ENCODE assay signal across 8 cellular contexts in the genomic region with DNA sequence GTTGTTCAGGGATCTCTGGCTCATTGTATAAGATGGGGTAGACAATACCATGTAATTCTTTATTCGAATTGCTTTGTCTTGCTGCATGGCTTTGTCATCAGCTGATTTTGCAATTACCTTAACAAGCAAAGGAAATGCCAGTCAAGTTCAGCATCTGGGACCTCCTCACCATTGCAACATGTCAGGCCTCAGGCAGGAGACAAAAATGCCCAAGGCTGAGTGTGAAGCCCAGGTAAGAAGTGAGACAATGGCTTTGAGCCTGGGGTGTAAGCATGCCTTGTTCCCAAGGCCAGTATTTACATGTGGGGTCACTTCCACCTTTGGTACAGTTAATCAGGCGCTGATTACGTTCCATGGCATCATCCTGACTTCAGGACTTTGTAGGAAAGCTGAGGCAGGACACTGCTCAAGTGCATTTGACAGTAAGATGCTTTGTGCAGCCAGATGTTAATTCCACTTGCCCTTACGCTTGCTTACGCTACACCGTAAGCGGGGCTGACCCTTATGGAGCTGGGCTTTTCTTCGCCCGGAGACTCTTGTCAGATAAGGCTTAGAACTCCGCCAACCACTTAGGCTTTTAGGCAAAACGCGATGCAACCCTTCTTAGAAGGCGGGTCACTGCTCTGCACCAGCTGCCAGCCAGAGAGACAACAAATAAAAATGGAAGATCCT. TPM values are rescaled to one million over a fixed set of nuclear protein-coding genes. Genes with fewer than 3 reads are reported as not detected.
DNase-seq lines count a peak whose midpoint lies in the region; ATAC-seq and TF ChIP-seq lines count a peak whose summit lies in the region.

No MANE protein-coding gene starts in this region.

- peak overlapping the region; percentile 73 for H3K4me3 ChIP-seq in GM12875 (ENCODE audit: low read depth, low read length)
- H3K4me3 ChIP-seq in NT2/D1 (ENCODE audit: insufficient read length, low read depth): peak overlapping the region; percentile 41
- peak overlapping the region; percentile 82 for H3K4me3 ChIP-seq in endodermal cell (ENCODE audit: low read length)
- H3K4me3 ChIP-seq in neutrophil (ENCODE audit: low read depth in 1 of 2, low read length in 1 of 2): peak overlapping the region; percentile 87 to 100

- TF ChIP-seq CTCF in GM12875 (IDR thresholded peaks at IDR 0.05; ENCODE audit: borderline replicate concordance, insufficient read depth, low read depth, low read length): no peak
- TF ChIP-seq CTCF in endodermal cell (conservative IDR thresholded peaks at IDR 0.05): no peak
- TF ChIP-seq CTCF in neutrophil (IDR thresholded peaks at IDR 0.05): no peak

- peaks cover 6% of the 10 kb centered on the region for H3K36me3 Mint-ChIP-seq in endodermal cell (ENCODE audit: low read depth)

- H3K4me1 ChIP-seq in NT2/D1 (ENCODE audit: insufficient read depth, insufficient read length): peaks cover 9% of the 10 kb centered on the region
- H3K4me1 ChIP-seq in endodermal cell (ENCODE audit: control insufficient read depth, insufficient read depth, low read length): peaks cover 4% of the 10 kb centered on the region
- H3K4me1 ChIP-seq in neutrophil (ENCODE audit: control insufficient read depth in 1 of 2, insufficient read depth in 1 of 2, low read depth in 1 of 2, low read length in 1 of 2): peaks cover 27 to 38% of the 10 kb centered on the region in 2 experiments

- peak overlapping the region; percentile 79 for H3K27ac ChIP-seq in endodermal cell (ENCODE audit: low read depth, low read length)
- H3K27ac ChIP-seq in neutrophil: peak overlapping the region; percentile 95

- H3K4me1 Mint-ChIP-seq in endodermal cell: peaks cover 29% of the 10 kb centered on the region

- H3K27me3 ChIP-seq in NT2/D1 (ENCODE audit: insufficient read depth, insufficient read length) (no peaks in the 10 kb centered on the region), endodermal cell (ENCODE audit: control insufficient read depth, insufficient read depth, low read length, poor library complexity, severe bottlenecking) (no peaks in the 10 kb centered on the region), neutrophil (no peaks in the 10 kb centered on the region)

- no peaks in the 10 kb centered on the region for H3K27me3 Mint-ChIP-seq in endodermal cell (ENCODE audit: insufficient read depth)

- DNase-seq in NT2/D1 (ENCODE audit: low read depth, low spot score): peak; percentile 42
- no peak for DNase-seq in endodermal cell
- no peak for DNase-seq in globus pallidus (ENCODE audit: low spot score)
- no peak for DNase-seq in retina
- no peak for DNase-seq in RKO (ENCODE audit: low spot score)

- peak overlapping the region; percentile 99 for H3K4me3 Mint-ChIP-seq in endodermal cell

- H3K9me3 ChIP-seq in NT2/D1 (ENCODE audit: insufficient read depth, low read length): no peaks in the 10 kb centered on the region
- H3K9me3 ChIP-seq in endodermal cell (ENCODE audit: control insufficient read depth, low read length): no peaks in the 10 kb centered on the region
- no peaks in the 10 kb centered on the region for H3K9me3 ChIP-seq in neutrophil

- H3K9me3 Mint-ChIP-seq in endodermal cell: no peaks in the 10 kb centered on the region

- H3K9ac ChIP-seq in NT2/D1 (ENCODE audit: insufficient read length, low read depth): peak overlapping the region; percentile 79
- peak overlapping the region; percentile 50 for H3K9ac ChIP-seq in endodermal cell (ENCODE audit: extremely low read depth, low read length, poor library complexity, severe bottlenecking)

- peak overlapping the region; percentile 89 for H3K27ac Mint-ChIP-seq in endodermal cell

- peaks cover 19% of the 10 kb centered on the region for H3K36me3 ChIP-seq in NT2/D1 (ENCODE audit: insufficient read depth, insufficient read length, low read length)
- H3K36me3 ChIP-seq in endodermal cell (ENCODE audit: control insufficient read depth, insufficient read depth, low read length): no peaks in the 10 kb centered on the region
- H3K36me3 ChIP-seq in neutrophil: peaks cover 14% of the 10 kb centered on the region

- no peak for ATAC-seq in GM21526 (IDR thresholded peaks at IDR 0.05; ENCODE audit: low FRiP score, unreplicated experiment)

- WGBS in endodermal cell (ENCODE audit: insufficient coverage in 1 of 2, insufficient read length in 1 of 2), 2 experiments: 28 to 41% methylated on average over 13 of the region's 13 CpGs

RNA-seq across cellular contexts. Expression of a gene that starts 1.5 kb away (rescaled TPM):
- total RNA-seq in endodermal cell: 10 to 100 TPM; 12.7 to 16.8 TPM
- 13.4 TPM for polyA plus RNA-seq in endodermal cell (2013, experiment 1 of 2)
- 13.2 TPM for polyA plus RNA-seq in endodermal cell (2013, experiment 2 of 2)

Comparison
In these comparisons a context has a peak if more than half of its experiments do, and no peak if none do; other contexts are left out.
1. H3K4me3 ChIP-seq: peak in every context shown above with its lines; median percentile 94 in neutrophil; 82 in endodermal cell; 73 in GM12875; 41 in NT2/D1.